1 cellular context compared by ENCODE assay signal in the genomic region with DNA sequence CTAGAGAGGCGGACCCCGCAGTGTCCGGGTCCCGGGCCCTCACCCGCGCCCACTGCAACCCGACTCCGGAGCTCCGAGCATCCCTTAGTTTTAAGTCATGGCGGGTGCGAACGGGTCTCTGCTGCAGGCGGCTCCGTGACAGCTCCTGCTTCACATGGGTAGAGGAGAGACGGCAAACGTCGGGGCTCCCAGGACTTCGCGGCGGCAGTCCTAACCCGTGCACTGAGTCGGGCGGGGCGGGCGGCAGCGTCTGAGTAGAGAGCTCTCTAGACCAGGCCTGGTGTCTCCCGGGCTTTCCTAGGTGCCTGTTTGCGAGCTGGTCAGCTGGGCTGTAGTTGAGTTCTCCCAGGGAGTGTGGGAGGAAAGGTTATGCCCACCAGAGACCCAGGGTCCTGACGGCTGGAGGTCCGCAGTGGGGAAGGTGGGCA.
TF ChIP-seq lines count a peak whose summit lies in the region.

No MANE protein-coding gene starts in this region.

TF ChIP-seq in endothelial cell of umbilical vein, 7 proteins besides CTCF, POLR2A, EP300 and RAD21:
- no peak for TF ChIP-seq GATA2 (IDR thresholded peaks at IDR 0.05; ENCODE audit: insufficient read depth, insufficient read length, low read depth, low read length)
- TF ChIP-seq FOS (IDR thresholded peaks at IDR 0.05; ENCODE audit: borderline replicate concordance, insufficient read depth, low read length), result no peak
- no peak for TF ChIP-seq MYC (IDR thresholded peaks at IDR 0.05; ENCODE audit: low read depth, low read length)
- TF ChIP-seq, protein P1, sequence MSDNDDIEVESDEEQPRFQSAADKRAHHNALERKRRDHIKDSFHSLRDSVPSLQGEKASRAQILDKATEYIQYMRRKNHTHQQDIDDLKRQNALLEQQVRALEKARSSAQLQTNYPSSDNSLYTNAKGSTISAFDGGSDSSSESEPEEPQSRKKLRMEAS (IDR thresholded peaks at IDR 0.05; ENCODE audit: insufficient read depth, insufficient read length), result no peak
- TF ChIP-seq EZH2 (IDR thresholded peaks at IDR 0.05; ENCODE audit: borderline replicate concordance, low read depth, low read length, severe bottlenecking), result no peak
- TF ChIP-seq POLR2AphosphoS5 (IDR thresholded peaks at IDR 0.05; ENCODE audit: insufficient read depth, low read depth, low read length), result no peak
